Comparison of ENCODE assay signal across 8 cellular contexts in the genomic region with DNA sequence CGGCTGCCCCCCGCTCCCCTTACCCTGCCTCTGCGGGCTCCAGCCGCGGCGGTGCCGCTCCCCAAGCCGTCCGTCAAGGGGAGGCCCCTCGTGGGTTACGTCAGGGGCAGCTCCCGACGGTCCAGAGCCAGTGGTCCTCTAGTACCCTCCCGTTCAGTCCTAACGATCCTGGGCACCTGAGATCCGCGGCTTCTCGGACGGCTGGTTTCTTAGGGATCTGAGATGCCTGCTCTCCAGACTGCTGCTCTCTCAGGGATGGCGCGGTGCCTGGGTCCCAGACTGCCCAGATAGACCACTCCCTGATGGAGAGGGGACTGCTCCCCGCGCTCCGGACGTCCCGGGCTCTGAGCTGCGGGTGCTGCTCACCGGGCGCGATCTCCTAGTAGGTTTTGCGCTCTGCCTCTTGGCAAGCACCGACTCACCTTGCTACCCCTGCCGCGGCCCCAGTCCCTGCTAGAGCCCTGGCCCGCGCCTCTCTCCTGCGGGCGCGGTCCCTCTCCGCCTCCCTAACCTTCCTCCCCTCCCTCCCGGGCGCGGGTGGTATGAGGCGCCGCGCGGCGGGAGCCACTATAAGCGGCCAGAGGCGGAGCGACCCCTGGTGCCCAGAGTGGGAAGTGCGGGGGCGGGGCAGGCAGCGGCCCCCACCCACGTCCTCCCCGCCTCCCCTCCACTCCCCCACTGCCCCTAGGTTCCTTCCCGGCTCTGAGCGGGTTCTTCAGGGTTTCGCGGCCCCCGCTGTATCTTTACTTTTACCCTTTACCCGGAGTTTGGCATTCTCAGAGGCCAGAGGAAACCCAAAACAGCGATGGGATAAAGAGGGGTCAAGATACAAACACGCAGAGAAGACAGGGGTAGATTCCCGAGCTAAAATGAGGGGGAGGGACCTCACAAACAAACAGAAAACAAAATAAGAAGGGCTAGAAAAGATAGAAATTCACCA. TPM values are rescaled to one million over a fixed set of nuclear protein-coding genes. Genes with fewer than 3 reads are reported as not detected.
DNase-seq lines count a peak whose midpoint lies in the region; ATAC-seq and TF ChIP-seq lines count a peak whose summit lies in the region.

A gene (minus strand): TSS at position 544 of the 940 bp plus-strand sequence. CDS start 711 bp downstream, outside the sequence.

- H3K4me3 Mint-ChIP-seq in T-cell, result peak within 1 kb of the TSS; percentile 60 to 73 (median 60)
- H3K4me3 Mint-ChIP-seq in activated naive CD8-positive, alpha-beta T cell treated with anti-CD3 and anti-CD28 coated beads, Interleukin-2, amount 50 U/mL, for 24 hours, result peak within 1 kb of the TSS; percentile 61

- no peaks in the 10 kb centered on the region for H3K9me3 ChIP-seq in BLaER1 treated with 17β-estradiol and CSF1 and Interleukin-3, amounts not matched to agents 10 nM and 100 nM (replicated peaks in 1 of 11)
- H3K9me3 ChIP-seq in left ventricle myocardium inferior (replicated peaks), result no peaks in the 10 kb centered on the region
- H3K9me3 ChIP-seq in prostate gland, result no peaks in the 10 kb centered on the region

- no peak within 1 kb of the TSS for H3K27ac ChIP-seq in BLaER1 treated with 17β-estradiol and CSF1 and Interleukin-3, amounts not matched to agents 10 nM and 100 nM
- no peak within 1 kb of the TSS for H3K27ac ChIP-seq in left ventricle myocardium inferior (replicated peaks)
- no peak within 1 kb of the TSS for H3K27ac ChIP-seq in prostate gland

- peaks cover 60 to 72% of the 10 kb centered on the region in 2 donors for H3K27me3 Mint-ChIP-seq in T-cell
- peaks cover 80% of the 10 kb centered on the region for H3K27me3 Mint-ChIP-seq in activated naive CD8-positive, alpha-beta T cell treated with anti-CD3 and anti-CD28 coated beads, Interleukin-2, amount 50 U/mL, for 24 hours

- TF ChIP-seq POLR2A in prostate gland (IDR thresholded peaks at IDR 0.05), result no peak

- H3K27ac Mint-ChIP-seq in T-cell, result no peak within 1 kb of the TSS
- H3K27ac Mint-ChIP-seq in activated naive CD8-positive, alpha-beta T cell treated with anti-CD3 and anti-CD28 coated beads, Interleukin-2, amount 50 U/mL, for 24 hours, result no peak within 1 kb of the TSS

- WGBS in prostate gland, result 3% methylated on average over 48 of the region's 65 CpGs

- CTCF ChIA-PET in T-cell (lab: Charles Lee), result interaction anchor here (0.6 to 1.9 kb wide), 7 partner anchors 11 to 415 kb away, joined by 3 to 7 read pairs (median 6); a partner anchor contains a TSS

- H3K27me3 ChIP-seq in BLaER1 treated with 17β-estradiol and CSF1 and Interleukin-3, amounts not matched to agents 10 nM and 100 nM, result peaks cover 100% of the 10 kb centered on the region in 11 experiments
- H3K27me3 ChIP-seq in left ventricle myocardium inferior (ENCODE audit: low read depth) (peaks cover 100% of the 10 kb centered on the region), prostate gland (replicated peaks; ENCODE audit: insufficient read depth) (peaks cover 12% of the 10 kb centered on the region)

- peaks cover 18 to 34% (median 22%) of the 10 kb centered on the region in 3 donors for H3K4me1 Mint-ChIP-seq in T-cell
- H3K4me1 Mint-ChIP-seq in activated naive CD8-positive, alpha-beta T cell treated with anti-CD3 and anti-CD28 coated beads, Interleukin-2, amount 50 U/mL, for 24 hours, result peaks cover 20% of the 10 kb centered on the region

- peaks cover 4 to 21% (median 12%) of the 10 kb centered on the region in 10 experiments; a peak in 14 of 20 replicates for H3K4me1 ChIP-seq in BLaER1 treated with 17β-estradiol and CSF1 and Interleukin-3, amounts not matched to agents 10 nM and 100 nM
- H3K4me1 ChIP-seq in left ventricle myocardium inferior (peaks cover 15% of the 10 kb centered on the region), prostate gland (replicated peaks) (no peaks in the 10 kb centered on the region)

- H3K36me3 Mint-ChIP-seq in T-cell, result no peaks in the 10 kb centered on the region
- peaks cover 4% of the 10 kb centered on the region for H3K36me3 Mint-ChIP-seq in activated naive CD8-positive, alpha-beta T cell treated with anti-CD3 and anti-CD28 coated beads, Interleukin-2, amount 50 U/mL, for 24 hours (ENCODE audit: low read depth)

- H3K4me2 ChIP-seq in BLaER1 treated with 17β-estradiol and CSF1 and Interleukin-3, amounts not matched to agents 10 nM and 100 nM, result peak within 1 kb of the TSS; percentile 72 to 97 (median 82)

- TF ChIP-seq CTCF in left ventricle myocardium inferior (IDR thresholded peaks at IDR 0.05; ENCODE audit: borderline replicate concordance) (peak; percentile 99), prostate gland (IDR thresholded peaks at IDR 0.05) (peak; percentile 71 to 96 (median 79))

- peak within 1 kb of the TSS; percentile 9 to 66 (median 45); a peak in 15 of 20 replicates for H3K4me3 ChIP-seq in BLaER1 treated with 17β-estradiol and CSF1 and Interleukin-3, amounts not matched to agents 10 nM and 100 nM
- H3K4me3 ChIP-seq in left ventricle myocardium inferior (peak within 1 kb of the TSS; percentile 61), prostate gland (peak within 1 kb of the TSS in 1 of 2 donors; percentile 8)

- ATAC-seq in GM21360 (IDR thresholded peaks at IDR 0.05; ENCODE audit: unreplicated experiment), result peak; percentile 53
- peak; percentile 89 to 95 (median 92) for ATAC-seq in T-cell (replicated peaks in 1 of 4)
- peak; percentile 57 for ATAC-seq in activated naive CD8-positive, alpha-beta T cell treated with anti-CD3 and anti-CD28 coated beads, Interleukin-2, amount 50 U/mL, for 24 hours

- H3K9ac ChIP-seq in BLaER1 treated with 17β-estradiol and CSF1 and Interleukin-3, amounts not matched to agents 10 nM and 100 nM, result peak within 1 kb of the TSS in 2 of 11 experiments; percentile 13 to 46; a peak in 2 of 22 replicates

- H3K9me3 Mint-ChIP-seq in T-cell, result no peaks in the 10 kb centered on the region
- no peaks in the 10 kb centered on the region for H3K9me3 Mint-ChIP-seq in activated naive CD8-positive, alpha-beta T cell treated with anti-CD3 and anti-CD28 coated beads, Interleukin-2, amount 50 U/mL, for 24 hours

- peaks cover 0 to 79% (median 40%) of the 10 kb centered on the region in 11 experiments; a peak in 17 of 22 replicates for H4K20me1 ChIP-seq in BLaER1 treated with 17β-estradiol and CSF1 and Interleukin-3, amounts not matched to agents 10 nM and 100 nM

- peak; percentile 20 for DNase-seq in MV-4-11 (lab: John Stamatoyannopoulos, UW)
- peak; percentile 61 to 91 (median 82) for DNase-seq in T-cell
- DNase-seq in activated naive CD8-positive, alpha-beta T cell treated with anti-CD3 and anti-CD28 coated beads, Interleukin-2, amount 50 U/mL, for 24 hours, result peak; percentile 94
- DNase-seq in left ventricle myocardium inferior, result peak; percentile 83
- DNase-seq in prostate gland (ENCODE audit: low spot score), result peak; percentile 73
- DNase-seq in ureter (ENCODE audit: low spot score), result peak; percentile 82

- H3K36me3 ChIP-seq in BLaER1 treated with 17β-estradiol and CSF1 and Interleukin-3, amounts not matched to agents 10 nM and 100 nM, result peaks cover 0 to 3% (median 0%) of the 10 kb centered on the region in 11 experiments; a peak in 1 of 22 replicates
- no peaks in the 10 kb centered on the region for H3K36me3 ChIP-seq in left ventricle myocardium inferior
- no peaks in the 10 kb centered on the region for H3K36me3 ChIP-seq in prostate gland

- POLR2A ChIA-PET in T-cell (lab: Charles Lee), result no interaction called here

- intact Hi-C loops in left ventricle myocardium inferior (cut with micrococcal nuclease) (no loop called here), prostate gland (cut with DNase I) (no loop called here)

RNA-seq across cellular contexts. Expression of the gene that starts here (rescaled TPM):
- total RNA-seq in T-cell (not detected), left ventricle myocardium inferior (not detected), prostate gland (1 to 10 TPM in 1 of 2 donors, not detected in 1; 1.3 TPM), ureter (not detected)

Comparison
In these comparisons a context has a peak if more than half of its experiments do, and no peak if none do; other contexts are left out.
1. Peak in DNase-seq and ATAC-seq in T-cell; RNA of the gene not detected or under 1 TPM.
2. Peak in DNase-seq and H3K4me3 ChIP-seq in left ventricle myocardium inferior; RNA of the gene not detected or under 1 TPM.
3. Peak in DNase-seq in ureter; RNA of the gene not detected or under 1 TPM.
4. DNase-seq: peak in every context shown above with its lines; median percentile 94 in activated naive CD8-positive, alpha-beta T cell treated with anti-CD3 and anti-CD28 coated beads, Interleukin-2, amount 50 U/mL, for 24 hours; 83 in left ventricle myocardium inferior; 82 in T-cell; 82 in ureter; 73 in prostate gland; 20 in MV-4-11.